ENCODE assay signal across 8 cellular contexts in genomic region chr5:5340206-5340729, GRCh38.
A peak's percentile ranks its signal among the peaks of the same experiment; 100 is the strongest.
DNase-seq lines count a peak whose midpoint lies in the region; ATAC-seq, FAIRE-seq and TF ChIP-seq lines count a peak whose summit lies in the region.

No MANE protein-coding gene starts in this region.

- H2AFZ ChIP-seq in H1 (ENCODE audit: low read length), result no peak overlapping the region

- CTCF ChIA-PET in H1 (lab: Charles Lee; ENCODE audit: partially characterized antibody), result interaction anchor here (0.9 kb wide), 1 partner anchor 271 kb away, joined by 3 read pairs; no protein-coding TSS in a partner anchor

- H3K27ac ChIP-seq in H1 (ENCODE audit: low read depth, low read length) (no peak overlapping the region), mesodermal cell (ENCODE audit: low read depth, low read length, severe bottlenecking) (peak overlapping the region; percentile 82)

- H2BK120ac ChIP-seq in H1 (replicated peaks; ENCODE audit: low read depth, low read length), result peak overlapping the region; percentile 43

- H2BK5ac ChIP-seq in H1 (ENCODE audit: low read depth, low read length), result no peak overlapping the region

- H2BK20ac ChIP-seq in H1 (ENCODE audit: low read length), result 0 out of 2 replicates have a peak overlapping the region, but pooled peaks have one; percentile 5

- no peaks in the 10 kb centered on the region for H3K79me2 ChIP-seq in H1 (ENCODE audit: control insufficient read depth in 1 of 2, insufficient read depth in 2 of 2, low read length in 2 of 2)

- peak; percentile 39 to 50; a peak in 3 of 4 replicates for TF ChIP-seq RAD21 in H1 (IDR thresholded peaks at IDR 0.05 in 1 of 2, conservative IDR thresholded peaks at IDR 0.05 in 1 of 2; ENCODE audit: low read depth in 2 of 2, low read length in 2 of 2)

- no peaks in the 10 kb centered on the region for H3K27me3 ChIP-seq in H1 (replicated peaks in 1 of 4; ENCODE audit: control insufficient read depth in 3 of 4, extremely low read depth in 1 of 4, insufficient read depth in 3 of 4, low read length in 3 of 4)

- no peak overlapping the region for H3K14ac ChIP-seq in H1 (ENCODE audit: insufficient read length)

- no peaks in the 10 kb centered on the region for H3K79me1 ChIP-seq in H1 (ENCODE audit: low read depth, low read length)

- H2AK5ac ChIP-seq in H1 (ENCODE audit: low read depth, low read length), result no peak overlapping the region

- POLR2A ChIA-PET in H1 (lab: Charles Lee; ENCODE audit: partially characterized antibody), result no interaction called here

- ATAC-seq in GM21515 (IDR thresholded peaks at IDR 0.05; ENCODE audit: unreplicated experiment), result no peak

- H3K36me3 ChIP-seq in H1 (ENCODE audit: control insufficient read depth in 2 of 4, insufficient read depth in 4 of 4, low read length in 3 of 4) (no peaks in the 10 kb centered on the region), mesodermal cell (ENCODE audit: control insufficient read depth, insufficient read depth, low read length) (no peaks in the 10 kb centered on the region)

- no peak for TF ChIP-seq EP300 in H1 (IDR thresholded peaks at IDR 0.05; ENCODE audit: borderline replicate concordance in 1 of 2, low read depth in 2 of 2, low read length in 2 of 2)

- H3K4ac ChIP-seq in H1 (replicated peaks; ENCODE audit: insufficient read length, low read depth, low read length), result peak overlapping the region; percentile 65

- peak; percentile 93 for DNase-seq in A172 (ENCODE audit: low spot score)
- DNase-seq in LoVo (ENCODE audit: low spot score), result peak; percentile 53
- peak in 1 of 2 experiments; percentile 47 for DNase-seq in H1 (ENCODE audit: low read depth in 1 of 2, low spot score in 2 of 2)
- DNase-seq in NOMO-1 treated with dmso at 0.1 percent for 144 hours (lab: John Stamatoyannopoulos, UW; ENCODE audit: unreplicated experiment), result no peak
- DNase-seq in NCI-H128 (lab: John Stamatoyannopoulos, UW; ENCODE audit: unreplicated experiment), result no peak
- DNase-seq in activated CD8-positive, alpha-beta memory T cell treated with anti-CD3 and anti-CD28 coated beads, Interleukin-2, amount 50 U/mL, for 4 hours, result no peak

- H4K20me1 ChIP-seq in H1 (replicated peaks in 1 of 2; ENCODE audit: control insufficient read depth in 1 of 2, insufficient read depth in 2 of 2, low read length in 2 of 2), result no peaks in the 10 kb centered on the region

- H2BK12ac ChIP-seq in H1 (ENCODE audit: low read depth, low read length), result 0 out of 2 replicates have a peak overlapping the region, but pooled peaks have one; percentile 40

- H4K5ac ChIP-seq in H1 (ENCODE audit: insufficient read length, low read depth, low read length), result no peak overlapping the region

- no peak overlapping the region for H3K4me2 ChIP-seq in H1 (ENCODE audit: insufficient read depth in 1 of 2, low read depth in 2 of 2, low read length in 2 of 2)

- 71% methylated on average over 15 of the region's 15 CpGs; no CpG with 5 or more reads in 1 of the 2 experiments for WGBS in H1 (ENCODE audit: extremely low coverage in 1 of 2, insufficient coverage in 1 of 2, insufficient read length in 1 of 2, insufficient replicate concordance in 2 of 2, low coverage in 1 of 2, low lambda C conversion rate in 2 of 2, missing lambda C conversion rate in 1 of 2), 2 experiments
- 52 to 54% methylated on average over 13 to 14 of the region's 15 CpGs for WGBS in mesodermal cell (ENCODE audit: insufficient coverage in 2 of 2), 2 experiments

- H3K4me3 ChIP-seq in H1 (ENCODE audit: extremely low read depth in 1 of 4, insufficient read depth in 2 of 4, low read depth in 3 of 4, low read length in 4 of 4), result no peak overlapping the region
- no peak overlapping the region for H3K4me3 ChIP-seq in mesodermal cell (ENCODE audit: extremely low read depth, insufficient read depth, low read length, poor library complexity, severe bottlenecking)

- peak; percentile 37 to 54 (median 44) for TF ChIP-seq CTCF in H1 (IDR thresholded peaks at IDR 0.05; ENCODE audit: control extremely low read depth in 1 of 3, insufficient read depth in 1 of 3, low read depth in 1 of 3, low read length in 3 of 3)

- H2BK15ac ChIP-seq in H1 (ENCODE audit: low read length), result no peak overlapping the region

- no peak overlapping the region for H3K9ac ChIP-seq in H1 (replicated peaks in 1 of 4; ENCODE audit: extremely low read depth in 1 of 4, low read depth in 3 of 4, low read length in 3 of 4)

- TF ChIP-seq POLR2A in H1 (IDR thresholded peaks at IDR 0.05; ENCODE audit: control extremely low read depth in 1 of 2, low read depth in 2 of 2, low read length in 2 of 2), result no peak

- H3K18ac ChIP-seq in H1 (ENCODE audit: extremely low read depth, low read length), result no peak overlapping the region

- H3K56ac ChIP-seq in H1 (replicated peaks; ENCODE audit: insufficient read length, low read depth, low read length), result no peak overlapping the region

- FAIRE-seq in H1 (lab: Jason Lieb, UNC), result no peak

- H3K9me3 ChIP-seq in H1 (ENCODE audit: insufficient read depth in 2 of 2, low read depth in 1 of 2, low read length in 1 of 2) (no peaks in the 10 kb centered on the region), mesodermal cell (ENCODE audit: control insufficient read depth, low read length) (peaks cover 4% of the 10 kb centered on the region)

- peaks cover 2 to 4% (median 3%) of the 10 kb centered on the region in 4 experiments; a peak in 6 of 7 replicates for H3K4me1 ChIP-seq in H1 (replicated peaks in 1 of 4; ENCODE audit: control insufficient read depth in 3 of 4, insufficient read depth in 4 of 4, low read length in 3 of 4)
- peaks cover 25% of the 10 kb centered on the region for H3K4me1 ChIP-seq in mesodermal cell (ENCODE audit: control insufficient read depth, insufficient read depth, low read length, poor library complexity, severe bottlenecking)

- H4K91ac ChIP-seq in H1 (replicated peaks; ENCODE audit: insufficient read length, low read length), result peak overlapping the region; percentile 34

- no peak overlapping the region for H4K8ac ChIP-seq in H1 (ENCODE audit: extremely low read depth, insufficient read depth, low read length)

- H3K23me2 ChIP-seq in H1 (ENCODE audit: low read depth, low read length), result no peaks in the 10 kb centered on the region

- H3K23ac ChIP-seq in H1 (ENCODE audit: insufficient read length), result no peak overlapping the region

TF ChIP-seq in H1, 55 proteins besides CTCF, POLR2A, EP300 and RAD21:
- TF ChIP-seq E2F6 (IDR thresholded peaks at IDR 0.05) (peak; percentile 44; the same call in 1 of the 2 replicates), RXRA (IDR thresholded peaks at IDR 0.05; ENCODE audit: insufficient read depth, low read depth, low read length) (no peak), MAFK (IDR thresholded peaks at IDR 0.05; ENCODE audit: low read depth, low read length) (peak; percentile 92), NANOG (IDR thresholded peaks at IDR 0.05; ENCODE audit: insufficient read depth, low read depth, low read length, poor library complexity, severe bottlenecking) (no peak), ATF3 (IDR thresholded peaks at IDR 0.05; ENCODE audit: insufficient read depth, low read depth, low read length) (no peak), RFX5 (IDR thresholded peaks at IDR 0.05; ENCODE audit: borderline replicate concordance, low read depth, low read length) (no peak), TEAD4 (IDR thresholded peaks at IDR 0.05; ENCODE audit: low read depth, low read length) (peak; percentile 96), MAX (IDR thresholded peaks at IDR 0.05) (peak; percentile 66), JUND (IDR thresholded peaks at IDR 0.05; ENCODE audit: low read length) (peak; percentile 91), JUN (IDR thresholded peaks at IDR 0.05; ENCODE audit: low read depth, low read length) (no peak), SUZ12 (IDR thresholded peaks at IDR 0.05; ENCODE audit: low read length) (no peak), ATF2 (IDR thresholded peaks at IDR 0.05; ENCODE audit: low read length) (peak; percentile 72; the same call in 1 of the 2 replicates), HDAC6 (IDR thresholded peaks at IDR 0.05; ENCODE audit: low read depth, low read length) (no peak), SAP30 (IDR thresholded peaks at IDR 0.05; ENCODE audit: insufficient read depth, insufficient replicate concordance, low read length) (no peak), BACH1 (IDR thresholded peaks at IDR 0.05; ENCODE audit: low read length) (peak; percentile 98), CEBPB (IDR thresholded peaks at IDR 0.05; ENCODE audit: low read depth, low read length) (peak; percentile 56; the same call in 1 of the 2 replicates)

Comparison
In these comparisons a context has a peak if more than half of its experiments do, and no peak if none do; other contexts are left out.
1. DNase-seq: peak in A172 (single experiment) and LoVo (single experiment); none in NOMO-1 treated with dmso at 0.1 percent for 144 hours (single experiment), NCI-H128 (single experiment) and activated CD8-positive, alpha-beta memory T cell treated with anti-CD3 and anti-CD28 coated beads, Interleukin-2, amount 50 U/mL, for 4 hours (single experiment).